12 cellular contexts compared by ENCODE assay signal in genomic region chr6:140071601-140072062, GRCh38.
DNase-seq lines count a peak whose midpoint lies in the region; ATAC-seq, FAIRE-seq and TF ChIP-seq lines count a peak whose summit lies in the region.
"Had no signal": no experiment of that assay in that cellular context is flagged by ENCODE, and none has a peak within 500 bp of the region (broad histone marks: within the 10 kb centered on the region; RNA-seq: fewer than 3 reads in every experiment).

No MANE protein-coding gene starts in this region.

- WGBS in A549 (ENCODE audit: missing lambda C conversion rate) = 73% methylated on average over 1 of the region's 1 CpG
- WGBS in right lobe of liver (ENCODE audit: insufficient coverage, low coverage, low lambda C conversion rate, missing lambda C conversion rate) = 64% methylated on average over 1 of the region's 1 CpG

- peak overlapping the region; percentile 47 for H3K4me2 ChIP-seq in A549

- intact Hi-C loops in right lobe of liver (cut with DNase I) = no loop called here
- intact Hi-C loops in activated CD4-positive, alpha-beta T cell treated with anti-CD3 and anti-CD28 coated beads, Interleukin-2, amount 10 ng/mL, durations not matched to agents 24 days and 14 days (cut with micrococcal nuclease) = no loop called here

- no peak overlapping the region for H3K4me3 Mint-ChIP-seq in activated CD4-positive, alpha-beta memory T cell treated with anti-CD3 and anti-CD28 coated beads, Interleukin-2, amount 10 ng/mL, durations not matched to agents 7 days and 5 days
- no peak overlapping the region for H3K4me3 Mint-ChIP-seq in activated CD4-positive, alpha-beta T cell treated with anti-CD3 and anti-CD28 coated beads, Interleukin-2, amount 10 ng/mL, durations not matched to agents 24 days and 14 days

- ATAC-seq in A549 = no peak
- peak; percentile 42 for ATAC-seq in HG03354 (IDR thresholded peaks at IDR 0.05; ENCODE audit: poor library complexity, severe bottlenecking, unreplicated experiment)
- ATAC-seq in right lobe of liver = peak; percentile 61 to 87 (median 74)
- no peak for ATAC-seq in HG03025 (IDR thresholded peaks at IDR 0.05; ENCODE audit: low FRiP score, unreplicated experiment)
- ATAC-seq: left lung had no signal

- no peak for TF ChIP-seq EP300 in A549 (IDR thresholded peaks at IDR 0.05)

- TF ChIP-seq POLR2A in A549 (IDR thresholded peaks at IDR 0.05; ENCODE audit: low read length) = no peak
- no peak for TF ChIP-seq POLR2A in right lobe of liver (IDR thresholded peaks at IDR 0.05)

- H3K4me1 ChIP-seq in A549 (peaks cover 18% of the 10 kb centered on the region), right lobe of liver (peaks cover 0 to 18% (median 5%) of the 10 kb centered on the region in 4 donors)

- no peak for DNase-seq in A549 (ENCODE audit: low read depth in 1 of 2, low spot score in 1 of 2)
- peak; percentile 72 for DNase-seq in astrocyte of the spinal cord (ENCODE audit: low read depth, low spot score)
- no peak for DNase-seq in right lobe of liver
- DNase-seq in activated CD4-positive, alpha-beta memory T cell treated with anti-CD3 and anti-CD28 coated beads, Interleukin-2, amount 10 ng/mL, durations not matched to agents 7 days and 5 days = no peak
- DNase-seq in anterior cingulate cortex (lab: John Stamatoyannopoulos, UW) = no peak
- no peak for DNase-seq in activated CD4-positive, alpha-beta T cell treated with anti-CD3 and anti-CD28 coated beads, Interleukin-2, amount 10 ng/mL, durations not matched to agents 24 days and 14 days
- DNase-seq: AML-193, left lung, NCI-H510A, T-helper 1 cell had no signal

- H3K36me3 Mint-ChIP-seq in activated CD4-positive, alpha-beta memory T cell treated with anti-CD3 and anti-CD28 coated beads, Interleukin-2, amount 10 ng/mL, durations not matched to agents 7 days and 5 days (ENCODE audit: low read depth) = no peaks in the 10 kb centered on the region
- no peaks in the 10 kb centered on the region for H3K36me3 Mint-ChIP-seq in activated CD4-positive, alpha-beta T cell treated with anti-CD3 and anti-CD28 coated beads, Interleukin-2, amount 10 ng/mL, durations not matched to agents 24 days and 14 days (ENCODE audit: low read depth)

- H3K36me3 ChIP-seq in right lobe of liver = no peaks in the 10 kb centered on the region
- H3K36me3 ChIP-seq: left lung had no signal

- CTCF ChIA-PET in A549 (lab: Yijun Ruan, JAX) = no interaction called here
- CTCF ChIA-PET in activated CD4-positive, alpha-beta memory T cell treated with anti-CD3 and anti-CD28 coated beads, Interleukin-2, amount 10 ng/mL, durations not matched to agents 7 days and 5 days (lab: Charles Lee) = no interaction called here

- POLR2A ChIA-PET in A549 (lab: Yijun Ruan, JAX) = no interaction called here
- POLR2A ChIA-PET in activated CD4-positive, alpha-beta memory T cell treated with anti-CD3 and anti-CD28 coated beads, Interleukin-2, amount 10 ng/mL, durations not matched to agents 7 days and 5 days (lab: Charles Lee) = no interaction called here

- in situ Hi-C loops in astrocyte of the spinal cord (cut with HindIII; ENCODE audit: low sequenced_read_pairs) = no loop called here

- H3K27me3 ChIP-seq in right lobe of liver = no peaks in the 10 kb centered on the region
- H3K27me3 ChIP-seq: left lung had no signal

- H3K27me3 Mint-ChIP-seq in activated CD4-positive, alpha-beta memory T cell treated with anti-CD3 and anti-CD28 coated beads, Interleukin-2, amount 10 ng/mL, durations not matched to agents 7 days and 5 days = no peaks in the 10 kb centered on the region
- no peaks in the 10 kb centered on the region for H3K27me3 Mint-ChIP-seq in activated CD4-positive, alpha-beta T cell treated with anti-CD3 and anti-CD28 coated beads, Interleukin-2, amount 10 ng/mL, durations not matched to agents 24 days and 14 days

- H3K9me3 Mint-ChIP-seq in activated CD4-positive, alpha-beta memory T cell treated with anti-CD3 and anti-CD28 coated beads, Interleukin-2, amount 10 ng/mL, durations not matched to agents 7 days and 5 days = no peaks in the 10 kb centered on the region
- H3K9me3 Mint-ChIP-seq in activated CD4-positive, alpha-beta T cell treated with anti-CD3 and anti-CD28 coated beads, Interleukin-2, amount 10 ng/mL, durations not matched to agents 24 days and 14 days = no peaks in the 10 kb centered on the region

- TF ChIP-seq CTCF in A549 (IDR thresholded peaks at IDR 0.05) (no peak), astrocyte of the spinal cord (IDR thresholded peaks at IDR 0.05; ENCODE audit: low read depth, low read length) (no peak), right lobe of liver (IDR thresholded peaks at IDR 0.05) (no peak)

- H3K9me3 ChIP-seq in A549 (no peaks in the 10 kb centered on the region), right lobe of liver (no peaks in the 10 kb centered on the region)
- H3K9me3 ChIP-seq: left lung had no signal

- H3K4me3 ChIP-seq in A549 (no peak overlapping the region), astrocyte of the spinal cord (ENCODE audit: low read depth, low read length) (no peak overlapping the region), right lobe of liver (no peak overlapping the region)
- H3K4me3 ChIP-seq: left lung had no signal

- no peak for FAIRE-seq in A549 (lab: Jason Lieb, UNC)

- no peaks in the 10 kb centered on the region for H3K4me1 Mint-ChIP-seq in activated CD4-positive, alpha-beta memory T cell treated with anti-CD3 and anti-CD28 coated beads, Interleukin-2, amount 10 ng/mL, durations not matched to agents 7 days and 5 days
- no peaks in the 10 kb centered on the region for H3K4me1 Mint-ChIP-seq in activated CD4-positive, alpha-beta T cell treated with anti-CD3 and anti-CD28 coated beads, Interleukin-2, amount 10 ng/mL, durations not matched to agents 24 days and 14 days

- H3K27ac ChIP-seq in A549 (0 out of 6 replicates have a peak overlapping the region, but pooled peaks of 1 of the 2 experiments have one; percentile 27), right lobe of liver (peak overlapping the region in 1 of 3 donors; percentile 69)

- H3K27ac Mint-ChIP-seq in activated CD4-positive, alpha-beta memory T cell treated with anti-CD3 and anti-CD28 coated beads, Interleukin-2, amount 10 ng/mL, durations not matched to agents 7 days and 5 days = no peak overlapping the region
- no peak overlapping the region for H3K27ac Mint-ChIP-seq in activated CD4-positive, alpha-beta T cell treated with anti-CD3 and anti-CD28 coated beads, Interleukin-2, amount 10 ng/mL, durations not matched to agents 24 days and 14 days

- no peak for TF ChIP-seq RAD21 in A549 (conservative IDR thresholded peaks at IDR 0.05 in 1 of 2, IDR thresholded peaks at IDR 0.05 in 1 of 2)

TF ChIP-seq in A549, 52 proteins besides CTCF, POLR2A, EP300 and RAD21:
- TF ChIP-seq JUNB (IDR thresholded peaks at IDR 0.05) = peak; percentile 20; the same call in 1 of the 2 replicates
- no peak for TF ChIP-seq HMGXB4 (CRISPR knock-in tag; IDR thresholded peaks at IDR 0.05; ENCODE audit: borderline replicate concordance)

Comparison
In these comparisons a context has a peak if more than half of its experiments do, and no peak if none do; other contexts are left out.
1. ATAC-seq: peak in HG03354 (single experiment) and right lobe of liver (4 of 4); none in A549 (0 of 2) and HG03025 (single experiment).